4 cellular contexts compared by ENCODE assay signal in the genomic region with DNA sequence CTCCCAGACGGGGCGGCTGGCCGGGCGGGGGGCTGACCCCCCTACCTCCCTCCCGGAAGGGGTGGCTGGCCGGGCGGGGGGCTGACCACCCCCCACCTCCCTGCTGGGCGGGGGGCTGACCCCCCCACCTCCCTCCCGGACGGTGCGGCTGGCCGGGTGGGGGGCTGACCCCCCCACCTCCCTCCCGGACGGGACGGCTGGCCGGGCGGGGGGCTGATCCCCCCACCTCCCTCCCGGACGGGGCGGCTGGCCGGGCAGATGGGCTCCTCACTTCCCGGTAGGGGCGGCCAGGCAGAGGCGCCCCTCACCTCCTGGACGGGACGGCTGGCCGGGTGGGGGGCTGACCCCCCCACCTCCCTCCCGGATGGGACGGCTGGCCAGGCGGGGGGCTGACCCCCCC. TPM values are rescaled to one million over a fixed set of nuclear protein-coding genes. Genes with fewer than 3 reads are reported as not detected.
DNase-seq lines count a peak whose midpoint lies in the region; ATAC-seq, FAIRE-seq and TF ChIP-seq lines count a peak whose summit lies in the region.
"Not testable (repeated sequence)": the region's sequence is repeated elsewhere in the genome, so short reads cannot be mapped to it uniquely, and the experiment has no call there.

No MANE protein-coding gene starts in this region.

- peak; percentile 56 for ATAC-seq in stimulated activated naive CD8-positive, alpha-beta T cell treated with anti-CD3 and anti-CD28 coated beads, Interleukin-15, amount 100 ng/mL, for 72 hours

- not testable (repeated sequence) for H3K9ac ChIP-seq in kidney (ENCODE audit: low read length in 2 of 2)

- H3K4me3 ChIP-seq in kidney (ENCODE audit: low read length in 2 of 2), result not testable (repeated sequence)

- H3K36me3 Mint-ChIP-seq in glutamatergic neuron (ENCODE audit: unreplicated experiment), result peaks cover 44% of the 10 kb centered on the region

- DNase-seq in activated gamma-delta T cell (lab: John Stamatoyannopoulos, UW), result peak; percentile 6
- DNase-seq in glutamatergic neuron, result peak; percentile 15
- peak; percentile 50 for DNase-seq in kidney
- DNase-seq in stimulated activated naive CD8-positive, alpha-beta T cell treated with anti-CD3 and anti-CD28 coated beads, Interleukin-15, amount 100 ng/mL, for 72 hours, result not testable (repeated sequence)

- TF ChIP-seq CTCF in glutamatergic neuron (IDR thresholded peaks at IDR 0.05; ENCODE audit: partially characterized antibody, unreplicated experiment); kidney (IDR thresholded peaks at IDR 0.05; ENCODE audit: borderline replicate concordance, extremely low read depth, insufficient read depth): not testable (repeated sequence)

- FAIRE-seq in kidney (lab: Jason Lieb, UNC), result not testable (repeated sequence)

- H3K4me3 Mint-ChIP-seq in glutamatergic neuron (ENCODE audit: unreplicated experiment); stimulated activated naive CD8-positive, alpha-beta T cell treated with anti-CD3 and anti-CD28 coated beads, Interleukin-15, amount 100 ng/mL, for 72 hours: not testable (repeated sequence)

- intact Hi-C loops in kidney (cut with DNase I), result not testable (repeated sequence)

- not testable (repeated sequence) for H3K27ac Mint-ChIP-seq in glutamatergic neuron (ENCODE audit: unreplicated experiment); stimulated activated naive CD8-positive, alpha-beta T cell treated with anti-CD3 and anti-CD28 coated beads, Interleukin-15, amount 100 ng/mL, for 72 hours

- not testable (repeated sequence) for H3K27ac ChIP-seq in kidney (ENCODE audit: low read depth in 2 of 2, low read length in 2 of 2)

- H3K4me1 ChIP-seq in kidney (ENCODE audit: control insufficient read depth in 1 of 2, insufficient read depth in 1 of 2, low read depth in 1 of 2, low read length in 2 of 2), result not testable (repeated sequence)

- peaks cover 11% of the 10 kb centered on the region for H3K9me3 Mint-ChIP-seq in glutamatergic neuron (ENCODE audit: unreplicated experiment)
- H3K9me3 Mint-ChIP-seq in stimulated activated naive CD8-positive, alpha-beta T cell treated with anti-CD3 and anti-CD28 coated beads, Interleukin-15, amount 100 ng/mL, for 72 hours, result peaks cover 8 to 13% of the 10 kb centered on the region in 2 donors

- H3K4me1 Mint-ChIP-seq in glutamatergic neuron (ENCODE audit: low read depth, unreplicated experiment), result not testable (repeated sequence)
- H3K4me1 Mint-ChIP-seq in stimulated activated naive CD8-positive, alpha-beta T cell treated with anti-CD3 and anti-CD28 coated beads, Interleukin-15, amount 100 ng/mL, for 72 hours, result peaks cover 14% of the 10 kb centered on the region

- H3K9me3 ChIP-seq in kidney (ENCODE audit: control insufficient read depth in 1 of 2, low read length in 2 of 2), result peaks cover 0 to 12% of the 10 kb centered on the region in 2 donors

- H3K36me3 ChIP-seq in kidney (ENCODE audit: control insufficient read depth in 1 of 2, insufficient read depth in 2 of 2, low read length in 2 of 2), result not testable (repeated sequence)

- not testable (repeated sequence) for H3K27me3 Mint-ChIP-seq in glutamatergic neuron (ENCODE audit: unreplicated experiment); stimulated activated naive CD8-positive, alpha-beta T cell treated with anti-CD3 and anti-CD28 coated beads, Interleukin-15, amount 100 ng/mL, for 72 hours

RNA-seq across cellular contexts. Expression of a gene that starts 10.9 kb away (rescaled TPM):
- 29.0 TPM for total RNA-seq in glutamatergic neuron (ENCODE audit: unreplicated experiment)
- 14.7 TPM for total RNA-seq in kidney
- polyA plus RNA-seq in kidney (ENCODE audit: insufficient read depth, low read depth, low replicate concordance), result 5.0 TPM

RNA-seq across cellular contexts. Expression of a gene that starts 11.2 kb away (rescaled TPM):
- 23.1 TPM for total RNA-seq in glutamatergic neuron (ENCODE audit: unreplicated experiment)
- total RNA-seq in kidney, result 35.3 TPM
- polyA plus RNA-seq in kidney (ENCODE audit: insufficient read depth, low read depth, low replicate concordance), result 36.3 TPM
